Comparison of ENCODE assay signal across 1 cellular context in genomic region chr9:133119039-133119438, GRCh38.
TF ChIP-seq lines count a peak whose summit lies in the region.

No MANE protein-coding gene starts in this region.

TF ChIP-seq in HepG2, 621 proteins besides CTCF, POLR2A, EP300 and RAD21:
- TF ChIP-seq ZNF3 (CRISPR knock-in tag; IDR thresholded peaks at IDR 0.05): no peak
- TF ChIP-seq ZNF101 (CRISPR knock-in tag; IDR thresholded peaks at IDR 0.05; ENCODE audit: borderline replicate concordance, low read depth): no peak
TF ChIP-seq in HepG2: peak in this region for 0.
